Comparison of ENCODE assay signal across 18 cellular contexts in the genomic region with DNA sequence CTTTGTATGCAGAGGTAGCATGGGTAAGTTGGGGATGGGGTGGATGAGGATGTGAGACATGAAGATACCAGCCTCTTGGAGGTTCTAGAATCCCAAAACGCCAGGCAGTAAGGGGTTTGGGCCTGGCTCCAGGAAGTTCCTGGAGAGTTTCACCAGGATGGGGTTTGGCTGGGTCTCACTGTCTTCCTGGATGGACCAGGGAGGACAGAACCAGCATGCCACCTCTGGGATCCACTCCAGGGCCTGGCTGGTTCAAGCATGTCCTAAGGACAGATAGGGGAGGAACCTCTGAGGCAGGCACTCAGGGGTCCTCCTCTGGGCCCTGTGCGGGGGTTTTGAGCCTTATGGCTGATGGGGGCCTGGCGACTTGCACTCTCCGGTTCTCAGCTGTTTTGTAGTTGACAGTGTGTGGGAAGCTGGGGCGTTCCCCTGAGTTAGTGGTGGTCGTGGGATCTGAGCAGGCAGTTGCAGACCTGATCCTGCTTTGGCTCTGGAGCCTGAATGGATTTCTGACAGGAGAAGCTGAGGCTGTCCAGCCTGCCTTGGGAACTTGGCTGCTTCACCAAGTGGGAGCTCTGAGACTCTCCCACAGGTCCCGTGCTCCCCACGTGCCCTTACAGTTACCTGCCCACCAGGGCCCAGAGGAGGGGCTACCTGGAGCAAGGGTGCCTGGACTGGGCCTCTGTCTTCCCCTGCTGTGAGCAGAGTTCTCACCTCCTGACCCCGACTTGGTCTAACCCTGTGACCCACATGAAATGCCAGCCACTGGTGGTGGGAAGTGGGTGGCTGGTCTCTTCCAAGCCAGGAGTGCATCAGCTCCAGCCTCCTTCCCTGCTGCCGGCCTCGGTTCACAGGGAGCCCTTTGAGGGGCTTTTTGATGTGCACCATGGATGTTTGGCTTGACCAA.
DNase-seq lines count a peak whose midpoint lies in the region; ATAC-seq and TF ChIP-seq lines count a peak whose summit lies in the region.
"Had no signal": no experiment of that assay in that cellular context is flagged by ENCODE, and none has a peak within 500 bp of the region (broad histone marks: within the 10 kb centered on the region; RNA-seq: fewer than 3 reads in every experiment).

No MANE protein-coding gene starts in this region.

- no peaks in the 10 kb centered on the region for H3K36me3 ChIP-seq in H7 (replicated peaks; ENCODE audit: control insufficient read depth, insufficient read depth, low read length)
- H3K36me3 ChIP-seq in rectal smooth muscle tissue (ENCODE audit: control insufficient read depth, insufficient read depth, low read length): peaks cover 4% of the 10 kb centered on the region
- no peaks in the 10 kb centered on the region for H3K36me3 ChIP-seq in GM23248 (ENCODE audit: low read depth)
- H3K36me3 ChIP-seq: gastrocnemius medialis had no signal

- no peak overlapping the region for H2AFZ ChIP-seq in GM23248

- no peaks in the 10 kb centered on the region for H3K4me1 Mint-ChIP-seq in activated T-helper 17 cell treated with anti-CD3 and anti-CD28 coated beads, Interleukin-2, amount 50 U/mL, for 72 hours
- peaks cover 22% of the 10 kb centered on the region for H3K4me1 Mint-ChIP-seq in glutamatergic neuron (ENCODE audit: low read depth, unreplicated experiment)

- in situ Hi-C loops in GM23248 (cut with MboI): no loop called here

- no peak overlapping the region for H3K9ac ChIP-seq in rectal smooth muscle tissue (ENCODE audit: low read length)
- no peak overlapping the region for H3K9ac ChIP-seq in GM23248

- H3K4me1 ChIP-seq in rectal smooth muscle tissue (ENCODE audit: control insufficient read depth, insufficient read depth, low read length) (peaks cover 36% of the 10 kb centered on the region), GM23248 (ENCODE audit: insufficient read depth) (peaks cover 22% of the 10 kb centered on the region)

- H3K27ac Mint-ChIP-seq in activated T-helper 17 cell treated with anti-CD3 and anti-CD28 coated beads, Interleukin-2, amount 50 U/mL, for 72 hours: peak overlapping the region; percentile 20
- H3K27ac Mint-ChIP-seq in glutamatergic neuron (ENCODE audit: unreplicated experiment): no peak overlapping the region

- ATAC-seq in activated T-helper 17 cell treated with anti-CD3 and anti-CD28 coated beads, Interleukin-2, amount 50 U/mL, for 72 hours (replicated peaks): no peak

- no peak for TF ChIP-seq CTCF in glutamatergic neuron (IDR thresholded peaks at IDR 0.05; ENCODE audit: partially characterized antibody, unreplicated experiment)

- 0 out of 2 replicates have a peak, but pooled peaks cover 7% of the 10 kb centered on the region for H3F3A ChIP-seq in GM23248 (ENCODE audit: insufficient read depth)

- no peak overlapping the region for H3K4me2 ChIP-seq in GM23248 (ENCODE audit: unreplicated experiment)

- H4K20me1 ChIP-seq in GM23248 (ENCODE audit: insufficient read depth): no peaks in the 10 kb centered on the region

- peak; percentile 22 for DNase-seq in H7
- peak; percentile 35 for DNase-seq in islet precursor cell
- no peak for DNase-seq in GM23248
- no peak for DNase-seq in activated CD4-positive, alpha-beta T cell treated with anti-CD3 and anti-CD28 coated beads, Interleukin-2, amount 50 U/mL, for 1 hour
- no peak for DNase-seq in glutamatergic neuron
- DNase-seq in midbrain (lab: John Stamatoyannopoulos, UW): no peak
- DNase-seq: activated naive CD4-positive, alpha-beta T cell; AML-193; Calu3; mammary epithelial cell; NCI-H1694 treated with DMSO at 0.1 percent for 48 hours; NCI-H226; NK-92 treated with Interleukin-12 subunit alpha and Interleukin-12 subunit beta, amount 100 ng/mL, for 24 hours; stimulated activated CD4-positive, alpha-beta T cell treated with anti-CD3 and anti-CD28 coated beads, Interleukin-2, amount 100 ng/mL, for 48 hours; T-helper 1 cell had no signal

- WGBS in GM23248 (ENCODE audit: low coverage in 1 of 2, low lambda C conversion rate in 2 of 2, missing lambda C conversion rate in 2 of 2), 2 experiments: 75 to 80% methylated on average over 10 to 11 of the region's 11 CpGs

- no peaks in the 10 kb centered on the region for H3K36me3 Mint-ChIP-seq in activated T-helper 17 cell treated with anti-CD3 and anti-CD28 coated beads, Interleukin-2, amount 50 U/mL, for 72 hours (ENCODE audit: low read depth)
- H3K36me3 Mint-ChIP-seq in glutamatergic neuron (ENCODE audit: unreplicated experiment): no peaks in the 10 kb centered on the region

- no peaks in the 10 kb centered on the region for H3K9me3 ChIP-seq in GM23248 (ENCODE audit: low read depth)
- H3K9me3 ChIP-seq: gastrocnemius medialis had no signal

- H3K4me3 Mint-ChIP-seq in activated T-helper 17 cell treated with anti-CD3 and anti-CD28 coated beads, Interleukin-2, amount 50 U/mL, for 72 hours: no peak overlapping the region
- no peak overlapping the region for H3K4me3 Mint-ChIP-seq in glutamatergic neuron (ENCODE audit: unreplicated experiment)

- no peaks in the 10 kb centered on the region for H3K9me3 Mint-ChIP-seq in activated T-helper 17 cell treated with anti-CD3 and anti-CD28 coated beads, Interleukin-2, amount 50 U/mL, for 72 hours
- peaks cover 11% of the 10 kb centered on the region for H3K9me3 Mint-ChIP-seq in glutamatergic neuron (ENCODE audit: unreplicated experiment)

- H3K79me2 ChIP-seq in GM23248 (ENCODE audit: insufficient read depth): no peaks in the 10 kb centered on the region

- H3K27me3 Mint-ChIP-seq in activated T-helper 17 cell treated with anti-CD3 and anti-CD28 coated beads, Interleukin-2, amount 50 U/mL, for 72 hours: no peaks in the 10 kb centered on the region
- peaks cover 8% of the 10 kb centered on the region for H3K27me3 Mint-ChIP-seq in glutamatergic neuron (ENCODE audit: unreplicated experiment)

- H3K27ac ChIP-seq in rectal smooth muscle tissue (ENCODE audit: low read depth, low read length) (peak overlapping the region; percentile 33), GM23248 (no peak overlapping the region)

- H3K9me2 ChIP-seq in GM23248 (ENCODE audit: insufficient read depth): no peaks in the 10 kb centered on the region

- H3K27me3 ChIP-seq in H7 (ENCODE audit: control insufficient read depth, insufficient read depth, low read length) (peaks cover 15% of the 10 kb centered on the region), rectal smooth muscle tissue (ENCODE audit: control insufficient read depth, insufficient read depth, low read length) (no peaks in the 10 kb centered on the region), GM23248 (replicated peaks; ENCODE audit: insufficient read depth) (no peaks in the 10 kb centered on the region)
- H3K27me3 ChIP-seq: gastrocnemius medialis had no signal

- H3K4me3 ChIP-seq in H7 (ENCODE audit: insufficient read depth, low read depth, low read length): no peak overlapping the region
- H3K4me3 ChIP-seq in rectal smooth muscle tissue (ENCODE audit: low read length): peak overlapping the region; percentile 10
- H3K4me3 ChIP-seq in GM23248: no peak overlapping the region
- H3K4me3 ChIP-seq: gastrocnemius medialis had no signal

Comparison
In these comparisons a context has a peak if more than half of its experiments do, and no peak if none do; other contexts are left out.
1. DNase-seq: peak in H7 (single experiment) and islet precursor cell (single experiment); none in GM23248 (single experiment), activated CD4-positive, alpha-beta T cell treated with anti-CD3 and anti-CD28 coated beads, Interleukin-2, amount 50 U/mL, for 1 hour (single experiment), glutamatergic neuron (single experiment) and midbrain (single experiment).